8 cellular contexts compared by ENCODE assay signal in genomic region chrX:112841820-112842157, GRCh38.
DNase-seq lines count a peak whose midpoint lies in the region; ATAC-seq, FAIRE-seq and TF ChIP-seq lines count a peak whose summit lies in the region.

No MANE protein-coding gene starts in this region.

- no peak overlapping the region for H3K27ac ChIP-seq in HUES48 (ENCODE audit: low read depth, low read length)

- H3K27me3 Mint-ChIP-seq in nephron (ENCODE audit: low read depth) = peaks cover 4% of the 10 kb centered on the region

- DNase-seq in AG10803 (ENCODE audit: low read depth) (no peak), NCI-H748 (lab: John Stamatoyannopoulos, UW; ENCODE audit: unreplicated experiment) (no peak), COLO668 (lab: John Stamatoyannopoulos, UW; ENCODE audit: unreplicated experiment) (no peak)

- H3K4me3 Mint-ChIP-seq in nephron = peak overlapping the region; percentile 94 to 97 (median 95)

- H3K36me3 ChIP-seq in HUES48 (ENCODE audit: control insufficient read depth, insufficient read depth, low read length) = no peaks in the 10 kb centered on the region

- H3K9me3 ChIP-seq in HUES48 (ENCODE audit: control insufficient read depth, insufficient read depth, low read length) = no peaks in the 10 kb centered on the region

- H3K27ac Mint-ChIP-seq in nephron = peak overlapping the region; percentile 88 to 100 (median 100)

- H3K27me3 ChIP-seq in HUES48 (ENCODE audit: control insufficient read depth, insufficient read depth, low read length) = peaks cover 36% of the 10 kb centered on the region

- peaks cover 4% of the 10 kb centered on the region for H3K9me3 Mint-ChIP-seq in nephron

- H3K4me1 ChIP-seq in HUES48 (ENCODE audit: control insufficient read depth, insufficient read depth, low read length) = peaks cover 22% of the 10 kb centered on the region

- ATAC-seq in GM18498 (IDR thresholded peaks at IDR 0.05; ENCODE audit: unreplicated experiment) (no peak), HG03025 (IDR thresholded peaks at IDR 0.05; ENCODE audit: low FRiP score, unreplicated experiment) (no peak)

- H3K4me3 ChIP-seq in AG10803 (ENCODE audit: low read length) (peak overlapping the region; percentile 50), HUES48 (ENCODE audit: low read depth, low read length) (peak overlapping the region; percentile 97)

- H3K36me3 Mint-ChIP-seq in nephron (ENCODE audit: low read depth) = peaks cover 8% of the 10 kb centered on the region

- peak; percentile 14 for FAIRE-seq in colon (lab: Jason Lieb, UNC)

- no peak overlapping the region for H3K9ac ChIP-seq in HUES48 (ENCODE audit: low read depth, low read length)

- H3K4me1 Mint-ChIP-seq in nephron = peaks cover 70% of the 10 kb centered on the region

- TF ChIP-seq CTCF in AG10803 (conservative IDR thresholded peaks at IDR 0.05; ENCODE audit: low read length) (no peak), nephron (IDR thresholded peaks at IDR 0.05; ENCODE audit: unreplicated experiment in 3 of 3) (no peak)
